ENCODE assay signal across 8 cellular contexts in genomic region chr2:174341301-174341994, GRCh38. TPM values are rescaled to one million over a fixed set of nuclear protein-coding genes. Genes with fewer than 3 reads are reported as not detected.
DNase-seq lines count a peak whose midpoint lies in the region; ATAC-seq and TF ChIP-seq lines count a peak whose summit lies in the region.

No MANE protein-coding gene starts in this region.

- peak overlapping the region; percentile 67 for H3K4me3 ChIP-seq in Karpas-422 (ENCODE audit: low read length)
- H3K4me3 ChIP-seq in SK-N-SH (ENCODE audit: low read depth in 2 of 2, low read length in 1 of 2), result peak overlapping the region; percentile 24 to 34; a peak in 2 of 4 replicates

- no peak for TF ChIP-seq EP300 in SK-N-SH (IDR thresholded peaks at IDR 0.05; ENCODE audit: borderline replicate concordance in 1 of 2, low read depth in 1 of 2, low read length in 1 of 2)

- H3K9me3 Mint-ChIP-seq in CD14-positive monocyte, result peaks cover 0 to 32% (median 14%) of the 10 kb centered on the region in 7 donors
- peaks cover 24% of the 10 kb centered on the region for H3K9me3 Mint-ChIP-seq in glutamatergic neuron (ENCODE audit: unreplicated experiment)
- H3K9me3 Mint-ChIP-seq in type B pancreatic cell, result no peaks in the 10 kb centered on the region

- CTCF ChIA-PET in SK-N-SH (lab: Yijun Ruan, JAX), result interaction anchor here (0.6 to 7.9 kb wide), 39 partner anchors 9 to 1534 kb away, joined by 3 to 103 read pairs (median 4); no protein-coding TSS in a partner anchor

- H3K9me3 ChIP-seq in Karpas-422 (ENCODE audit: low read length) (no peaks in the 10 kb centered on the region), SK-N-SH (no peaks in the 10 kb centered on the region)

- peaks cover 17% of the 10 kb centered on the region for H3F3A ChIP-seq in SK-N-SH (replicated peaks; ENCODE audit: insufficient read depth)

- H3K36me3 ChIP-seq in Karpas-422 (ENCODE audit: insufficient read depth, low read length) (no peaks in the 10 kb centered on the region), SK-N-SH (replicated peaks in 1 of 2; ENCODE audit: control insufficient read depth in 1 of 2, insufficient read depth in 2 of 2, low read length in 1 of 2) (no peaks in the 10 kb centered on the region)

- peak overlapping the region; percentile 72; the same call in 1 of the 2 replicates for H2AFZ ChIP-seq in Karpas-422 (ENCODE audit: low read length)
- H2AFZ ChIP-seq in SK-N-SH (ENCODE audit: low read depth), result no peak overlapping the region

- H3K27ac Mint-ChIP-seq in CD14-positive monocyte, result peak overlapping the region in 1 of 7 donors; percentile 58
- H3K27ac Mint-ChIP-seq in glutamatergic neuron (ENCODE audit: unreplicated experiment), result peak overlapping the region; percentile 38
- peak overlapping the region; percentile 78 for H3K27ac Mint-ChIP-seq in type B pancreatic cell

- no peaks in the 10 kb centered on the region for H3K9me2 ChIP-seq in Karpas-422 (replicated peaks; ENCODE audit: insufficient read depth, low read length)
- no peaks in the 10 kb centered on the region for H3K9me2 ChIP-seq in SK-N-SH

- H3K27me3 Mint-ChIP-seq in CD14-positive monocyte (ENCODE audit: low read depth in 3 of 3), result peaks cover 83 to 94% (median 90%) of the 10 kb centered on the region in 3 donors
- H3K27me3 Mint-ChIP-seq in glutamatergic neuron (ENCODE audit: unreplicated experiment), result peaks cover 37% of the 10 kb centered on the region
- H3K27me3 Mint-ChIP-seq in type B pancreatic cell, result peaks cover 87% of the 10 kb centered on the region

- H3K4me1 Mint-ChIP-seq in CD14-positive monocyte (peaks cover 56% of the 10 kb centered on the region), glutamatergic neuron (ENCODE audit: low read depth, unreplicated experiment) (peaks cover 20% of the 10 kb centered on the region), type B pancreatic cell (ENCODE audit: unreplicated experiment) (peaks cover 31% of the 10 kb centered on the region)

- POLR2A ChIA-PET in SK-N-SH (lab: Yijun Ruan, JAX), result no interaction called here

- WGBS in SK-N-SH (ENCODE audit: low lambda C conversion rate), result 2% methylated on average over 29 of the region's 31 CpGs

- H4K20me1 ChIP-seq in Karpas-422 (ENCODE audit: insufficient read depth, low read depth, low read length) (no peaks in the 10 kb centered on the region), SK-N-SH (ENCODE audit: insufficient read depth) (peaks cover 21% of the 10 kb centered on the region)

- peak; percentile 99 for TF ChIP-seq CTCF in CD14-positive monocyte (IDR thresholded peaks at IDR 0.05)
- TF ChIP-seq CTCF in SK-N-SH (IDR thresholded peaks at IDR 0.05), result peak; percentile 99
- TF ChIP-seq CTCF in glutamatergic neuron (IDR thresholded peaks at IDR 0.05; ENCODE audit: partially characterized antibody, unreplicated experiment), result peak; percentile 96
- TF ChIP-seq CTCF in type B pancreatic cell (conservative IDR thresholded peaks at IDR 0.05), result peak; percentile 99

- peak; percentile 96 for TF ChIP-seq RAD21 in SK-N-SH (IDR thresholded peaks at IDR 0.05; ENCODE audit: low read length)

- H3K4me1 ChIP-seq in Karpas-422 (ENCODE audit: low read length) (peaks cover 52% of the 10 kb centered on the region), SK-N-SH (ENCODE audit: control insufficient read depth in 1 of 2, insufficient read depth in 2 of 2, low read depth in 1 of 2, low read length in 1 of 2) (peaks cover 0 to 27% of the 10 kb centered on the region in 2 experiments; a peak in 1 of 4 replicates)

- H3K4me3 Mint-ChIP-seq in CD14-positive monocyte (peak overlapping the region; percentile 62 to 87), glutamatergic neuron (ENCODE audit: unreplicated experiment) (peak overlapping the region; percentile 81), type B pancreatic cell (peak overlapping the region; percentile 87)

- DNase-seq in CD14-positive monocyte (ENCODE audit: low spot score), result peak; percentile 85
- peak; percentile 94 for DNase-seq in Karpas-422
- DNase-seq in SK-N-SH, result peak; percentile 90
- DNase-seq in activated naive CD4-positive, alpha-beta T cell treated with anti-CD3 and anti-CD28 coated beads, Interleukin-2, amount 50 U/mL, for 16 hours, result peak; percentile 89
- DNase-seq in glutamatergic neuron, result peak; percentile 95
- peak; percentile 86 for DNase-seq in pons (ENCODE audit: low spot score)
- peak; percentile 92 for DNase-seq in type B pancreatic cell (ENCODE audit: extremely low spot score, unreplicated experiment)

- H3K4me2 ChIP-seq in Karpas-422 (ENCODE audit: low read depth, low read length, poor library complexity, severe bottlenecking), result peak overlapping the region; percentile 93
- peak overlapping the region; percentile 70 for H3K4me2 ChIP-seq in SK-N-SH

- H3K27me3 ChIP-seq in Karpas-422 (ENCODE audit: low read length), result no peaks in the 10 kb centered on the region
- H3K27me3 ChIP-seq in SK-N-SH (ENCODE audit: insufficient read depth), result peaks cover 76% of the 10 kb centered on the region

- intact Hi-C loops in CD14-positive monocyte (cut with micrococcal nuclease), result loop anchor here (2.0 to 10.0 kb wide), 3 partner anchors 184 to 939 kb away; no protein-coding TSS in a partner anchor

- H3K9ac ChIP-seq in Karpas-422 (ENCODE audit: low read length), result peak overlapping the region; percentile 62
- no peak overlapping the region for H3K9ac ChIP-seq in SK-N-SH

- H3K36me3 Mint-ChIP-seq in CD14-positive monocyte, result peaks cover 4 to 16% of the 10 kb centered on the region in 2 donors
- no peaks in the 10 kb centered on the region for H3K36me3 Mint-ChIP-seq in glutamatergic neuron (ENCODE audit: unreplicated experiment)
- H3K36me3 Mint-ChIP-seq in type B pancreatic cell, result peaks cover 8% of the 10 kb centered on the region

- no peaks in the 10 kb centered on the region for H3K79me2 ChIP-seq in Karpas-422 (ENCODE audit: low read length)
- H3K79me2 ChIP-seq in SK-N-SH (ENCODE audit: insufficient read depth), result no peaks in the 10 kb centered on the region

- peak; percentile 68 for ATAC-seq in GM19395 (IDR thresholded peaks at IDR 0.05; ENCODE audit: unreplicated experiment)

- H3K27ac ChIP-seq in Karpas-422 (ENCODE audit: low read length), result no peak overlapping the region
- H3K27ac ChIP-seq in SK-N-SH (ENCODE audit: low read depth in 2 of 2, low read length in 1 of 2), result no peak overlapping the region

TF ChIP-seq in SK-N-SH, 30 proteins besides CTCF, POLR2A, EP300 and RAD21 (continues in another document):
- TF ChIP-seq RFX5 (IDR thresholded peaks at IDR 0.05; ENCODE audit: low read length), result no peak
- no peak for TF ChIP-seq TEAD4 (IDR thresholded peaks at IDR 0.05; ENCODE audit: borderline replicate concordance, insufficient read depth)
- peak; percentile 74; the same call in 1 of the 2 replicates for TF ChIP-seq SMC3 (IDR thresholded peaks at IDR 0.05; ENCODE audit: low read depth, low read length)
- no peak for TF ChIP-seq POLR2AphosphoS5 (IDR thresholded peaks at IDR 0.05; ENCODE audit: low read depth, low read length)
- TF ChIP-seq TAF1 (IDR thresholded peaks at IDR 0.05; ENCODE audit: borderline replicate concordance, low read depth, low read length), result no peak
- no peak for TF ChIP-seq JUND (IDR thresholded peaks at IDR 0.05)
- TF ChIP-seq CHD2 (IDR thresholded peaks at IDR 0.05; ENCODE audit: low read length, partially characterized antibody), result peak; percentile 33
- peak; percentile 52; the same call in 1 of the 2 replicates for TF ChIP-seq RCOR1 (IDR thresholded peaks at IDR 0.05; ENCODE audit: low read length)
- TF ChIP-seq MXI1 (IDR thresholded peaks at IDR 0.05; ENCODE audit: low read depth, low read length), result peak; percentile 73; the same call in 1 of the 2 replicates
- peak; percentile 67; the same call in 1 of the 2 replicates for TF ChIP-seq SIN3A (IDR thresholded peaks at IDR 0.05; ENCODE audit: borderline replicate concordance, low read depth, low read length)
- TF ChIP-seq ZBTB33 (IDR thresholded peaks at IDR 0.05; ENCODE audit: borderline replicate concordance, low read depth), result no peak
- no peak for TF ChIP-seq YY1 (IDR thresholded peaks at IDR 0.05; ENCODE audit: low read depth)

RNA-seq across cellular contexts. Expression of gene SP9, which starts 6.7 kb away (rescaled TPM):
- polyA plus RNA-seq in CD14-positive monocyte (not detected), SK-N-SH (2012; rRNA removed) (not detected in 2 replicates)
- not detected in 2 replicates for total RNA-seq in Karpas-422 (2014; rRNA removed; shearing (Covaris generic); ENCODE audit: low replicate concordance)
- polyA plus RNA-seq in SK-N-SH (2012; cell fraction: cytosol; rRNA removed), result not detected in 2 replicates
- not detected in 2 replicates for polyA plus RNA-seq in SK-N-SH (2012; cell fraction: nucleus; rRNA removed)
- total RNA-seq in glutamatergic neuron (ENCODE audit: unreplicated experiment) (not detected), type B pancreatic cell (ENCODE audit: low replicate concordance) (0.56 TPM in 1 of 2 replicates, not detected in the other)

RNA-seq across cellular contexts. Expression of gene SCRN3, which starts 54.1 kb away (rescaled TPM):
- polyA plus RNA-seq in CD14-positive monocyte, result 10 to 100 TPM in 1 of 2 donors, 1 to 10 TPM in 1; 7.2 to 11.2 TPM
- 29.0 and 47.4 TPM in 2 replicates for total RNA-seq in Karpas-422 (2014; rRNA removed; shearing (Covaris generic); ENCODE audit: low replicate concordance)
- polyA plus RNA-seq in SK-N-SH (2012; rRNA removed), result 14.7 and 19.5 TPM in 2 replicates
- 20.5 and 24.7 TPM in 2 replicates for polyA plus RNA-seq in SK-N-SH (2012; cell fraction: cytosol; rRNA removed)
- polyA plus RNA-seq in SK-N-SH (2012; cell fraction: nucleus; rRNA removed), result 15.7 and 21.6 TPM in 2 replicates
- total RNA-seq in glutamatergic neuron (ENCODE audit: unreplicated experiment), result 51.3 TPM
- total RNA-seq in type B pancreatic cell (ENCODE audit: low replicate concordance), result 23.2 and 25.9 TPM in 2 replicates
